ENCODE assay signal across 1 cellular context in the genomic region with DNA sequence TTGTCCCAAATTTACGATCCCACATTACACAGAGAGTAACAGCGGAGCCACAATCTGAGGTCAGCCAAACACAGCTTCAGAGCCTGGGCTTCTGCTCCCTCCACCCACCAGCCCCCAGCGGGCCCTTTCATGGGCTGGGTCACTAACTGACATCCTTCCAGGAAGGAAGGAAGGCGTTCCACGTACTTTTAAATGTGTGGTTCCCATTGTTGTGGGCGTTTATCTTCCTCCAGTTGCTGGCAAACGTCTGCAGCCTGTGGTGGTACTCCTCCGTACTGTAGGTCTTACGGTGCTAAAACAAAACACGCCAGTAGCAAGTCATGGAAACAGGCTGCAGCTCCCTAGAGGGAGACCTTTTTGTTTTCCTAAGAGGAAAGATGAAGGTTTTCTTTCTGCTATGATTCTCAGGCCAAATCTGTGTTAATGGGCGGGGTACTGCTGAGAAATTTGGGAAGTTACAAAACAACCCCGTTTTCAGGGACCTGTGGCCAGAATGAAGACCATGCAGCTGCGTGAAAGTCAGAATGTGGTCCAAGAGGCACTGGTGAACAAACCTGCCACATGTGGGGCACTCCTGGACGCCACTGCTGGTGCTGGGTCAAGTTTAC.
A peak's percentile ranks its signal among the peaks of the same experiment; 100 is the strongest.
TF ChIP-seq lines count a peak whose summit lies in the region.

No MANE protein-coding gene starts in this region.

TF ChIP-seq in GM12878, 131 proteins besides CTCF, POLR2A, EP300 and RAD21:
- TF ChIP-seq ZBTB4 (CRISPR knock-in tag; IDR thresholded peaks at IDR 0.05) (no peak), ZNF384 (IDR thresholded peaks at IDR 0.05; ENCODE audit: borderline replicate concordance, low read depth, low read length) (no peak), CREB1 (IDR thresholded peaks at IDR 0.05; ENCODE audit: low read depth) (no peak), RCOR1 (conservative IDR thresholded peaks at IDR 0.05; ENCODE audit: low read depth, low read length) (no peak), MTA3 (IDR thresholded peaks at IDR 0.05; ENCODE audit: borderline replicate concordance, low read length) (0 out of 2 replicates have a peak, but pooled peaks have one; percentile 55), EZH2 (IDR thresholded peaks at IDR 0.05; ENCODE audit: borderline replicate concordance, control insufficient read depth, low read depth, low read length) (no peak), ZZZ3 (IDR thresholded peaks at IDR 0.05; ENCODE audit: control insufficient read depth, insufficient read length, low read depth) (no peak), FOS (IDR thresholded peaks at IDR 0.05; ENCODE audit: borderline replicate concordance, extremely low read depth, insufficient read length) (no peak), IKZF2 (IDR thresholded peaks at IDR 0.05) (0 out of 4 replicates have a peak, but pooled peaks of 1 of the 2 experiments have one; percentile 13), NFXL1 (IDR thresholded peaks at IDR 0.05; ENCODE audit: borderline replicate concordance) (no peak), IKZF1 (conservative IDR thresholded peaks at IDR 0.05) (peak; percentile 48; the same call in 1 of the 2 replicates), SMARCA5 (IDR thresholded peaks at IDR 0.05) (no peak), NFYA (IDR thresholded peaks at IDR 0.05; ENCODE audit: borderline replicate concordance, low read depth, low read length) (no peak), ATF2 (IDR thresholded peaks at IDR 0.05; ENCODE audit: low read length) (peak; percentile 27; the same call in 1 of the 2 replicates), BMI1 (IDR thresholded peaks at IDR 0.05; ENCODE audit: borderline replicate concordance) (no peak), CREM (IDR thresholded peaks at IDR 0.05; ENCODE audit: low read depth) (no peak), CHD1 (IDR thresholded peaks at IDR 0.05; ENCODE audit: low read depth, low read length) (no peak)
